Comparison of ENCODE assay signal across 27 cellular contexts in genomic region chr17:64223931-64224657, GRCh38. TPM values are rescaled to one million over a fixed set of nuclear protein-coding genes. Genes with fewer than 3 reads are reported as not detected.
A peak's percentile ranks its signal among the peaks of the same experiment; 100 is the strongest.
DNase-seq lines count a peak whose midpoint lies in the region; ATAC-seq, FAIRE-seq and TF ChIP-seq lines count a peak whose summit lies in the region.
"Had no signal": no experiment of that assay in that cellular context is flagged by ENCODE, and none has a peak within 500 bp of the region (broad histone marks: within the 10 kb centered on the region; RNA-seq: fewer than 3 reads in every experiment).

No MANE protein-coding gene starts in this region.

- no peaks in the 10 kb centered on the region; the same call in 1 of the 2 replicates for H4K20me1 ChIP-seq in GM23338 (replicated peaks; ENCODE audit: insufficient read depth)

- no peak for TF ChIP-seq CTCF in D721Med (IDR thresholded peaks at IDR 0.05; ENCODE audit: insufficient read depth, missing control alignments)
- TF ChIP-seq CTCF in GM23338 (conservative IDR thresholded peaks at IDR 0.05; ENCODE audit: low read depth in 2 of 2) = no peak
- no peak for TF ChIP-seq CTCF in nephron (IDR thresholded peaks at IDR 0.05; ENCODE audit: unreplicated experiment in 3 of 3)

- no peaks in the 10 kb centered on the region for H3K27me3 Mint-ChIP-seq in GM23338 (ENCODE audit: insufficient read depth, low read depth, poor library complexity)
- H3K27me3 Mint-ChIP-seq in T-helper 17 cell = no peaks in the 10 kb centered on the region
- no peaks in the 10 kb centered on the region for H3K27me3 Mint-ChIP-seq in nephron (ENCODE audit: low read depth)
- H3K27me3 Mint-ChIP-seq: naive thymus-derived CD8-positive, alpha-beta T cell had no signal

- no peaks in the 10 kb centered on the region for H3K4me1 ChIP-seq in GM23338 (ENCODE audit: insufficient read depth)
- H3K4me1 ChIP-seq: right atrium auricular region, tibial nerve had no signal

- H3K27ac ChIP-seq in GM23338 (ENCODE audit: low read depth) = no peak overlapping the region
- H3K27ac ChIP-seq: KMS-11, right atrium auricular region, tibial nerve had no signal

- H3K79me2 ChIP-seq in GM23338 (replicated peaks; ENCODE audit: insufficient read depth) = peaks cover 33% of the 10 kb centered on the region

- H3K9me3 Mint-ChIP-seq in GM23338 (no peaks in the 10 kb centered on the region; the same call in 2 of the 3 replicates), nephron (peaks cover 10% of the 10 kb centered on the region)

- no peaks in the 10 kb centered on the region for H3F3A ChIP-seq in GM23338 (replicated peaks; ENCODE audit: low read depth)

- H3K9me2 ChIP-seq in GM23338 (ENCODE audit: insufficient read depth) = no peaks in the 10 kb centered on the region

- H3K9me3 ChIP-seq in T-helper 17 cell (ENCODE audit: control insufficient read depth, low read length, poor library complexity, severe bottlenecking) = no peaks in the 10 kb centered on the region
- H3K9me3 ChIP-seq: right atrium auricular region, tibial nerve had no signal

- H3K4me1 Mint-ChIP-seq in GM23338 (peaks cover 6% of the 10 kb centered on the region), T-helper 17 cell (peaks cover 12% of the 10 kb centered on the region), nephron (peaks cover 19% of the 10 kb centered on the region)

- no peaks in the 10 kb centered on the region for H3K36me3 ChIP-seq in GM23338 (ENCODE audit: insufficient read depth)
- H3K36me3 ChIP-seq: right atrium auricular region, tibial nerve had no signal

- ATAC-seq in GM23338 (peak; percentile 58), T-helper 17 cell (no peak)
- ATAC-seq: activated CD8-positive, alpha-beta T cell treated with anti-CD3 and anti-CD28 coated beads, Interleukin-2, amount 10 ng/mL, durations not matched to agents 7 days and 5 days; esophagus mucosa; left ventricle myocardium superior; naive thymus-derived CD8-positive, alpha-beta T cell had no signal

- peak; percentile 41 for FAIRE-seq in D721Med (lab: Jason Lieb, UNC)
- FAIRE-seq: colon, TTC549 had no signal

- H3K27me3 ChIP-seq in GM23338 (ENCODE audit: insufficient read depth) = no peaks in the 10 kb centered on the region
- H3K27me3 ChIP-seq: right atrium auricular region, tibial nerve had no signal

- H3K27ac Mint-ChIP-seq in GM23338 (no peak overlapping the region), T-helper 17 cell (peak overlapping the region; percentile 39), nephron (peak overlapping the region; percentile 6 to 91 (median 17))
- H3K27ac Mint-ChIP-seq: activated CD8-positive, alpha-beta T cell treated with anti-CD3 and anti-CD28 coated beads, Interleukin-2, amount 10 ng/mL, durations not matched to agents 7 days and 5 days had no signal

- no peak overlapping the region for H3K4me3 ChIP-seq in GM23338
- H3K4me3 ChIP-seq: right atrium auricular region, tibial nerve had no signal

- DNase-seq in D721Med (ENCODE audit: insufficient read length, low spot score) (no peak), GM23338 (ENCODE audit: low spot score) (no peak), T-helper 17 cell (no peak), SHP77 treated with DMSO at 0.1 percent for 48 hours (lab: John Stamatoyannopoulos, UW) (no peak), epidermal melanocyte (ENCODE audit: insufficient read length, low spot score) (no peak), GM19240 (ENCODE audit: insufficient read length, low spot score) (no peak), globus pallidus (ENCODE audit: low spot score) (no peak)
- DNase-seq: activated CD8-positive, alpha-beta T cell treated with anti-CD3 and anti-CD28 coated beads, Interleukin-2, amount 10 ng/mL, durations not matched to agents 7 days and 5 days; activated gamma-delta T cell; activated T-cell treated with anti-CD3 and anti-CD28 coated beads for 4 hours; effector memory CD4-positive, alpha-beta T cell; foreskin melanocyte; GOT3; hypothalamus; left ventricle myocardium superior; midbrain; naive thymus-derived CD8-positive, alpha-beta T cell; NCI-H1930; stimulated activated naive CD4-positive, alpha-beta T cell treated with Interleukin-2 at 50 U/mL for 16 hours; T-helper 1 cell had no signal

- H3K4me2 ChIP-seq in GM23338 = no peak overlapping the region
- H3K4me2 ChIP-seq: KMS-11 had no signal

- H3K36me3 Mint-ChIP-seq in GM23338 (ENCODE audit: low read depth) (no peaks in the 10 kb centered on the region), T-helper 17 cell (ENCODE audit: low read depth) (peaks cover 2% of the 10 kb centered on the region), nephron (ENCODE audit: low read depth) (no peaks in the 10 kb centered on the region)
- H3K36me3 Mint-ChIP-seq: naive thymus-derived CD8-positive, alpha-beta T cell had no signal

- no peak overlapping the region for H3K4me3 Mint-ChIP-seq in GM23338
- H3K4me3 Mint-ChIP-seq in T-helper 17 cell = no peak overlapping the region
- H3K4me3 Mint-ChIP-seq in nephron = peak overlapping the region in 1 of 3 experiments; percentile 16
- H3K4me3 Mint-ChIP-seq: activated CD8-positive, alpha-beta T cell treated with anti-CD3 and anti-CD28 coated beads, Interleukin-2, amount 10 ng/mL, durations not matched to agents 7 days and 5 days; naive thymus-derived CD8-positive, alpha-beta T cell had no signal

- no peak overlapping the region for H2AFZ ChIP-seq in GM23338

TF ChIP-seq in GM23338, 12 proteins besides CTCF, POLR2A, EP300 and RAD21:
- no peak for TF ChIP-seq ZNF331 (CRISPR knock-in tag; IDR thresholded peaks at IDR 0.05; ENCODE audit: low read depth)

RNA-seq across cellular contexts. Expression of gene TEX2, which starts 39.0 kb away (rescaled TPM):
- total RNA-seq in GM23338 (2014; rRNA removed; shearing (Covaris generic)) = 13.4 and 17.7 TPM in 2 replicates
- polyA plus RNA-seq in GM23338 (2016; fragmentation: Nextera tagmentation; extraction: Ambion mirVana) = 5.6 and 7.5 TPM in 2 replicates
- total RNA-seq in T-helper 17 cell = 1 to 10 TPM; 8.4 to 8.7 TPM
